14 cellular contexts compared by ENCODE assay signal in genomic region chr5:143093452-143094086, GRCh38.
A peak's percentile ranks its signal among the peaks of the same experiment; 100 is the strongest.
DNase-seq lines count a peak whose midpoint lies in the region; FAIRE-seq and TF ChIP-seq lines count a peak whose summit lies in the region.
"Had no signal": no experiment of that assay in that cellular context is flagged by ENCODE, and none has a peak within 500 bp of the region (broad histone marks: within the 10 kb centered on the region; RNA-seq: fewer than 3 reads in every experiment).

No MANE protein-coding gene starts in this region.

- peaks cover 3% of the 10 kb centered on the region for H3K9me3 Mint-ChIP-seq in neural progenitor cell
- H3K9me3 Mint-ChIP-seq: memory B cell had no signal

- H2BK120ac ChIP-seq in H1 (replicated peaks; ENCODE audit: low read depth, low read length), result no peak overlapping the region

- H3K56ac ChIP-seq in H1 (replicated peaks; ENCODE audit: insufficient read length, low read depth, low read length), result no peak overlapping the region

- no peak overlapping the region for H2AK5ac ChIP-seq in H1 (ENCODE audit: low read depth, low read length)

- H3K14ac ChIP-seq in H1 (ENCODE audit: insufficient read length), result no peak overlapping the region

- H3K9ac ChIP-seq in H1 (replicated peaks in 1 of 4; ENCODE audit: extremely low read depth in 1 of 4, low read depth in 3 of 4, low read length in 3 of 4) (no peak overlapping the region), neural progenitor cell (no peak overlapping the region)

- FAIRE-seq in H1 (lab: Jason Lieb, UNC), result no peak

- H3K27ac Mint-ChIP-seq in neural progenitor cell, result no peak overlapping the region
- H3K27ac Mint-ChIP-seq: memory B cell had no signal

- no peak overlapping the region for H3K23ac ChIP-seq in H1 (ENCODE audit: insufficient read length)

- no peaks in the 10 kb centered on the region; the same call in 1 of the 2 replicates for H3K23me2 ChIP-seq in H1 (ENCODE audit: low read depth, low read length)

- H3K9me3 ChIP-seq in HEK293 (ENCODE audit: control insufficient read depth, insufficient read depth, low read depth, low read length) (no peaks in the 10 kb centered on the region), H1 (ENCODE audit: insufficient read depth in 2 of 2, low read depth in 1 of 2, low read length in 1 of 2) (no peaks in the 10 kb centered on the region), neural progenitor cell (ENCODE audit: low read depth) (no peaks in the 10 kb centered on the region)

- TF ChIP-seq RAD21 in H1 (IDR thresholded peaks at IDR 0.05 in 1 of 2, conservative IDR thresholded peaks at IDR 0.05 in 1 of 2; ENCODE audit: low read depth in 2 of 2, low read length in 2 of 2), result no peak

- H4K5ac ChIP-seq in H1 (ENCODE audit: insufficient read length, low read depth, low read length), result no peak overlapping the region

- peaks cover 4% of the 10 kb centered on the region for H3K36me3 Mint-ChIP-seq in neural progenitor cell

- H3K4me1 ChIP-seq in HEK293 (ENCODE audit: control insufficient read depth, insufficient read depth, low read length) (no peaks in the 10 kb centered on the region), H1 (replicated peaks in 1 of 4; ENCODE audit: control insufficient read depth in 3 of 4, insufficient read depth in 4 of 4, low read length in 3 of 4) (peaks cover 0 to 10% (median 3%) of the 10 kb centered on the region in 4 experiments; a peak in 5 of 7 replicates), neural progenitor cell (peaks cover 34% of the 10 kb centered on the region)

- peak overlapping the region; percentile 48; the same call in 1 of the 2 replicates for H3K18ac ChIP-seq in H1 (ENCODE audit: extremely low read depth, low read length)

- H2AFZ ChIP-seq in H1 (ENCODE audit: low read length) (no peak overlapping the region), neural progenitor cell (replicated peaks) (no peak overlapping the region)

- no peak overlapping the region for H4K8ac ChIP-seq in H1 (ENCODE audit: extremely low read depth, insufficient read depth, low read length)

- H3K27me3 Mint-ChIP-seq in neural progenitor cell (ENCODE audit: insufficient read depth, low read depth), result peaks cover 2% of the 10 kb centered on the region
- H3K27me3 Mint-ChIP-seq: memory B cell had no signal

- peak overlapping the region; percentile 68; the same call in 1 of the 2 replicates for H2BK12ac ChIP-seq in H1 (ENCODE audit: low read depth, low read length)

- no peak for TF ChIP-seq POLR2A in H1 (IDR thresholded peaks at IDR 0.05; ENCODE audit: control extremely low read depth in 1 of 2, low read depth in 2 of 2, low read length in 2 of 2)

- H4K20me1 ChIP-seq in H1 (replicated peaks in 1 of 2; ENCODE audit: control insufficient read depth in 1 of 2, insufficient read depth in 2 of 2, low read length in 2 of 2) (no peaks in the 10 kb centered on the region), neural progenitor cell (ENCODE audit: low read depth) (no peaks in the 10 kb centered on the region)

- H3K4ac ChIP-seq in H1 (replicated peaks; ENCODE audit: insufficient read length, low read depth, low read length), result no peak overlapping the region

- H3K79me1 ChIP-seq in H1 (ENCODE audit: low read depth, low read length), result no peaks in the 10 kb centered on the region

- H3K27me3 ChIP-seq in H1 (replicated peaks in 1 of 4; ENCODE audit: control insufficient read depth in 3 of 4, extremely low read depth in 1 of 4, insufficient read depth in 3 of 4, low read length in 3 of 4), result no peaks in the 10 kb centered on the region
- H3K27me3 ChIP-seq in neural progenitor cell, result no peaks in the 10 kb centered on the region

- H3K4me3 Mint-ChIP-seq in neural progenitor cell, result peak overlapping the region; percentile 73
- H3K4me3 Mint-ChIP-seq: memory B cell had no signal

- DNase-seq in GM10266 (ENCODE audit: extremely low spot score), result peak; percentile 29
- no peak for DNase-seq in H1 (ENCODE audit: low read depth in 1 of 2, low spot score in 2 of 2)
- DNase-seq in neural progenitor cell (ENCODE audit: low spot score), result no peak
- DNase-seq in COR-L47 (lab: John Stamatoyannopoulos, UW), result no peak
- DNase-seq in substantia nigra (lab: John Stamatoyannopoulos, UW), result no peak
- DNase-seq in SW480 (ENCODE audit: low spot score), result no peak
- DNase-seq: MM.1S; NCI-H2227 treated with DMSO at 0.1 percent for 48 hours; retina; stimulated activated CD4-positive, alpha-beta T cell treated with anti-CD3 and anti-CD28 coated beads, Interleukin-4, amount 100 ng/mL, for 4 hours; stimulated activated naive CD4-positive, alpha-beta T cell treated with Interleukin-2 at 50 U/mL for 16 hours had no signal

- TF ChIP-seq CTCF in GM10266 (IDR thresholded peaks at IDR 0.05; ENCODE audit: control insufficient read depth, insufficient read depth, low read depth, missing control alignments) (no peak), HEK293 (tag by site-specific recombination; IDR thresholded peaks at IDR 0.05) (no peak), H1 (IDR thresholded peaks at IDR 0.05; ENCODE audit: control extremely low read depth in 1 of 3, insufficient read depth in 1 of 3, low read depth in 1 of 3, low read length in 3 of 3) (no peak), neural progenitor cell (IDR thresholded peaks at IDR 0.05) (no peak)

- peaks cover 15% of the 10 kb centered on the region for H3K4me1 Mint-ChIP-seq in neural progenitor cell

- H3K27ac ChIP-seq in HEK293 (ENCODE audit: extremely low read depth, low read depth, low read length), result no peak overlapping the region
- H3K27ac ChIP-seq in H1 (ENCODE audit: low read depth, low read length), result no peak overlapping the region
- no peak overlapping the region for H3K27ac ChIP-seq in neural progenitor cell
- H3K27ac ChIP-seq in substantia nigra (ENCODE audit: low read depth, low read length, poor library complexity, severe bottlenecking), result no peak overlapping the region
- H3K27ac ChIP-seq: C4-2B had no signal

- H3K79me2 ChIP-seq in H1 (ENCODE audit: control insufficient read depth in 1 of 2, insufficient read depth in 2 of 2, low read length in 2 of 2) (no peaks in the 10 kb centered on the region), neural progenitor cell (ENCODE audit: low read depth) (no peaks in the 10 kb centered on the region)

- H4K91ac ChIP-seq in H1 (replicated peaks; ENCODE audit: insufficient read length, low read length), result no peak overlapping the region

- H3K4me2 ChIP-seq in H1 (ENCODE audit: insufficient read depth in 1 of 2, low read depth in 2 of 2, low read length in 2 of 2), result peak overlapping the region; percentile 64 to 68; a peak in 3 of 4 replicates
- H3K4me2 ChIP-seq in neural progenitor cell, result peak overlapping the region; percentile 69

- no peak overlapping the region for H3K4me3 ChIP-seq in HEK293 (ENCODE audit: low read depth, low read length)
- H3K4me3 ChIP-seq in H1 (ENCODE audit: extremely low read depth in 1 of 4, insufficient read depth in 2 of 4, low read depth in 3 of 4, low read length in 4 of 4), result peak overlapping the region in 1 of 4 experiments; percentile 52; a peak in 2 of 8 replicates
- no peak overlapping the region for H3K4me3 ChIP-seq in neural progenitor cell

- POLR2A ChIA-PET in HEK293 (lab: Yijun Ruan, JAX), result no interaction called here
- POLR2A ChIA-PET in H1 (lab: Charles Lee; ENCODE audit: partially characterized antibody), result no interaction called here

- no peak for TF ChIP-seq EP300 in H1 (IDR thresholded peaks at IDR 0.05; ENCODE audit: borderline replicate concordance in 1 of 2, low read depth in 2 of 2, low read length in 2 of 2)

- peaks cover 32% of the 10 kb centered on the region for H3F3A ChIP-seq in neural progenitor cell (ENCODE audit: low read depth)

- 13% methylated on average over 5 of the region's 5 CpGs; no CpG with 5 or more reads in 1 of the 2 experiments for WGBS in H1 (ENCODE audit: extremely low coverage in 1 of 2, insufficient coverage in 1 of 2, insufficient read length in 1 of 2, insufficient replicate concordance in 2 of 2, low coverage in 1 of 2, low lambda C conversion rate in 2 of 2, missing lambda C conversion rate in 1 of 2), 2 experiments

- CTCF ChIA-PET in HEK293 (lab: Yijun Ruan, JAX), result interaction anchor here (0.7 kb wide), 2 partner anchors 13 to 18 kb away, joined by 5 read pairs; no protein-coding TSS in a partner anchor
- CTCF ChIA-PET in H1 (lab: Charles Lee; ENCODE audit: partially characterized antibody), result interaction anchor here (0.6 to 1.3 kb wide), 10 partner anchors 9 to 286 kb away, joined by 3 to 4 read pairs (median 3); no protein-coding TSS in a partner anchor

- H3K36me3 ChIP-seq in HEK293 (ENCODE audit: control insufficient read depth in 2 of 2, insufficient read depth in 1 of 2, low read length in 2 of 2) (no peaks in the 10 kb centered on the region), H1 (ENCODE audit: control insufficient read depth in 2 of 4, insufficient read depth in 4 of 4, low read length in 3 of 4) (no peaks in the 10 kb centered on the region), neural progenitor cell (no peaks in the 10 kb centered on the region)

- no peak overlapping the region for H2BK20ac ChIP-seq in H1 (ENCODE audit: low read length)

- H2BK5ac ChIP-seq in H1 (ENCODE audit: low read depth, low read length), result no peak overlapping the region

- no peak overlapping the region for H2BK15ac ChIP-seq in H1 (ENCODE audit: low read length)

TF ChIP-seq in HEK293, 187 proteins besides CTCF, POLR2A, EP300 and RAD21:
- TF ChIP-seq PRDM1 (tag by site-specific recombination; IDR thresholded peaks at IDR 0.05) (peak; percentile 91), ZFP3 (tag by site-specific recombination; IDR thresholded peaks at IDR 0.05; ENCODE audit: low read depth) (no peak), ZNF596 (tag by site-specific recombination; IDR thresholded peaks at IDR 0.05) (peak; percentile 76), ZNF366 (tag by site-specific recombination; conservative IDR thresholded peaks at IDR 0.05) (no peak; the same call in 1 of the 2 replicates)

TF ChIP-seq in H1, 55 proteins besides CTCF, POLR2A, EP300 and RAD21:
- TF ChIP-seq KDM1A (IDR thresholded peaks at IDR 0.05; ENCODE audit: borderline replicate concordance, low read length) (peak; percentile 83), ATF2 (IDR thresholded peaks at IDR 0.05; ENCODE audit: low read length) (no peak)
